In the genomic region with DNA sequence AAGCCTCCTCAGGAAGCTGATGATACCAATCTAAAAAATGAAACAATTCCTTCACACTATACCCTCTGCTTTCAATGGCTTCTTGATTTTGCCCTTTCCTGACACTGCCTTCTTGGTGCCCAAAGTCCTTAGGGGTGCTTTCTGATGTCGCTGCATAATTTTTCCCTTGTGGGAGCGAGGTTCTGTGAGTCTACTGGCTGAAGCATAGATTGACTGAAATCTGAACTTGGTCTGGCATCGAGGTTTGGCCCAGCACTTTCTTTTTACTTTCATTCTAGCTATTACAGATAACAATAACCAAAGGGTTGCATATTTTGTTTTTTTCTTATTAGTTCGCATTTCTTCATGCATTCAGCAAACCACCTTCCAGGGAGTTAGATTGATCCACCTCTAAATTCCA, we compare ENCODE assay signal across 12 cellular contexts.
A peak's percentile ranks its signal among the peaks of the same experiment; 100 is the strongest.
DNase-seq lines count a peak whose midpoint lies in the region; ATAC-seq and TF ChIP-seq lines count a peak whose summit lies in the region.
"Had no signal": no experiment of that assay in that cellular context is flagged by ENCODE, and none has a peak within 500 bp of the region (broad histone marks: within the 10 kb centered on the region; RNA-seq: fewer than 3 reads in every experiment).

No MANE protein-coding gene starts in this region.

- peaks cover 30% of the 10 kb centered on the region for H3K4me1 Mint-ChIP-seq in T-helper 2 cell treated with Interferon-gamma antibody and Interleukin-4, amounts not matched to agents 5 μg/mL and 100 μg/mL, for 36 hours (ENCODE audit: low read depth)
- H3K4me1 Mint-ChIP-seq in CD8-positive, alpha-beta T cell (ENCODE audit: low read depth), result peaks cover 19% of the 10 kb centered on the region

- DNase-seq in T-helper 2 cell treated with Interferon-gamma antibody and Interleukin-4, amounts not matched to agents 5 μg/mL and 100 μg/mL, for 36 hours (ENCODE audit: low spot score), result peak; percentile 6
- no peak for DNase-seq in CD8-positive, alpha-beta T cell
- DNase-seq in NCI-H146 treated with DMSO at 0.1 percent for 48 hours (lab: John Stamatoyannopoulos, UW; ENCODE audit: unreplicated experiment) (no peak), colonic mucosa (no peak), posterior vena cava (ENCODE audit: low spot score) (no peak)
- DNase-seq: activated CD4-positive, CD25-positive, alpha-beta regulatory T cell treated with anti-CD3 and anti-CD28 coated beads, Interleukin-2, amount 50 U/mL, for 72 hours; activated naive CD4-positive, alpha-beta T cell treated with Interleukin-2 at 50 U/mL for 16 hours; NCI-H524; SHP77 had no signal

- ATAC-seq in GM18519 (IDR thresholded peaks at IDR 0.05; ENCODE audit: low FRiP score, unreplicated experiment), result peak; percentile 70
- peak; percentile 37 for ATAC-seq in GM21367 (IDR thresholded peaks at IDR 0.05; ENCODE audit: unreplicated experiment)
- ATAC-seq in HG03039 (IDR thresholded peaks at IDR 0.05; ENCODE audit: unreplicated experiment), result peak; percentile 68
- no peak for ATAC-seq in CD8-positive, alpha-beta T cell

- no peaks in the 10 kb centered on the region for H3K9me3 ChIP-seq in CD8-positive, alpha-beta T cell (ENCODE audit: low read length)
- H3K9me3 ChIP-seq in colonic mucosa, result no peaks in the 10 kb centered on the region

- H3K9me3 Mint-ChIP-seq in T-helper 2 cell treated with Interferon-gamma antibody and Interleukin-4, amounts not matched to agents 5 μg/mL and 100 μg/mL, for 36 hours, result peaks cover 5% of the 10 kb centered on the region
- peaks cover 3% of the 10 kb centered on the region for H3K9me3 Mint-ChIP-seq in CD8-positive, alpha-beta T cell

- no peaks in the 10 kb centered on the region for H3K27me3 Mint-ChIP-seq in T-helper 2 cell treated with Interferon-gamma antibody and Interleukin-4, amounts not matched to agents 5 μg/mL and 100 μg/mL, for 36 hours (ENCODE audit: low read depth)
- no peaks in the 10 kb centered on the region for H3K27me3 Mint-ChIP-seq in CD8-positive, alpha-beta T cell (ENCODE audit: low read depth)

- peak overlapping the region; percentile 3 for H3K27ac Mint-ChIP-seq in T-helper 2 cell treated with Interferon-gamma antibody and Interleukin-4, amounts not matched to agents 5 μg/mL and 100 μg/mL, for 36 hours
- no peak overlapping the region for H3K27ac Mint-ChIP-seq in CD8-positive, alpha-beta T cell

- intact Hi-C loops in CD8-positive, alpha-beta T cell (cut with DNase I, micrococcal nuclease), result no loop called here
- intact Hi-C loops in colonic mucosa (cut with DNase I) (no loop called here), posterior vena cava (cut with DNase I) (no loop called here)

- no peaks in the 10 kb centered on the region for H3K4me1 ChIP-seq in CD8-positive, alpha-beta T cell (ENCODE audit: insufficient read depth, low read length)
- H3K4me1 ChIP-seq in colonic mucosa, result no peaks in the 10 kb centered on the region

- H3K36me3 Mint-ChIP-seq in T-helper 2 cell treated with Interferon-gamma antibody and Interleukin-4, amounts not matched to agents 5 μg/mL and 100 μg/mL, for 36 hours (ENCODE audit: low read depth), result peaks cover 40% of the 10 kb centered on the region
- H3K36me3 Mint-ChIP-seq in CD8-positive, alpha-beta T cell, result peaks cover 29% of the 10 kb centered on the region

- no peaks in the 10 kb centered on the region for H3K36me3 ChIP-seq in CD8-positive, alpha-beta T cell (ENCODE audit: insufficient read depth, low read length)
- H3K36me3 ChIP-seq in colonic mucosa, result no peaks in the 10 kb centered on the region

- CTCF ChIA-PET in CD8-positive, alpha-beta T cell (lab: Charles Lee), result no interaction called here

- H3K4me3 ChIP-seq in CD8-positive, alpha-beta T cell (ENCODE audit: low read depth, low read length), result no peak overlapping the region
- H3K4me3 ChIP-seq in colonic mucosa, result no peak overlapping the region

- no peak for TF ChIP-seq CTCF in CD8-positive, alpha-beta T cell (IDR thresholded peaks at IDR 0.05)
- TF ChIP-seq CTCF in colonic mucosa (IDR thresholded peaks at IDR 0.05), result no peak

- POLR2A ChIA-PET in CD8-positive, alpha-beta T cell (lab: Charles Lee), result interaction anchor here (0.9 kb wide), 1 partner anchor 63 kb away, joined by 3 read pairs; no protein-coding TSS in a partner anchor

- H3K4me3 Mint-ChIP-seq in T-helper 2 cell treated with Interferon-gamma antibody and Interleukin-4, amounts not matched to agents 5 μg/mL and 100 μg/mL, for 36 hours, result no peak overlapping the region
- no peak overlapping the region for H3K4me3 Mint-ChIP-seq in CD8-positive, alpha-beta T cell

- H3K9ac ChIP-seq in colonic mucosa (ENCODE audit: low read depth in 2 of 2, low read length in 2 of 2), result no peak overlapping the region

- no peaks in the 10 kb centered on the region for H3K27me3 ChIP-seq in CD8-positive, alpha-beta T cell (ENCODE audit: insufficient read depth, low read length)
- no peaks in the 10 kb centered on the region for H3K27me3 ChIP-seq in colonic mucosa

- H3K27ac ChIP-seq in CD8-positive, alpha-beta T cell (ENCODE audit: low read depth, low read length), result no peak overlapping the region
- H3K27ac ChIP-seq in colonic mucosa, result no peak overlapping the region
